Comparison of ENCODE assay signal across 8 cellular contexts in the genomic region with DNA sequence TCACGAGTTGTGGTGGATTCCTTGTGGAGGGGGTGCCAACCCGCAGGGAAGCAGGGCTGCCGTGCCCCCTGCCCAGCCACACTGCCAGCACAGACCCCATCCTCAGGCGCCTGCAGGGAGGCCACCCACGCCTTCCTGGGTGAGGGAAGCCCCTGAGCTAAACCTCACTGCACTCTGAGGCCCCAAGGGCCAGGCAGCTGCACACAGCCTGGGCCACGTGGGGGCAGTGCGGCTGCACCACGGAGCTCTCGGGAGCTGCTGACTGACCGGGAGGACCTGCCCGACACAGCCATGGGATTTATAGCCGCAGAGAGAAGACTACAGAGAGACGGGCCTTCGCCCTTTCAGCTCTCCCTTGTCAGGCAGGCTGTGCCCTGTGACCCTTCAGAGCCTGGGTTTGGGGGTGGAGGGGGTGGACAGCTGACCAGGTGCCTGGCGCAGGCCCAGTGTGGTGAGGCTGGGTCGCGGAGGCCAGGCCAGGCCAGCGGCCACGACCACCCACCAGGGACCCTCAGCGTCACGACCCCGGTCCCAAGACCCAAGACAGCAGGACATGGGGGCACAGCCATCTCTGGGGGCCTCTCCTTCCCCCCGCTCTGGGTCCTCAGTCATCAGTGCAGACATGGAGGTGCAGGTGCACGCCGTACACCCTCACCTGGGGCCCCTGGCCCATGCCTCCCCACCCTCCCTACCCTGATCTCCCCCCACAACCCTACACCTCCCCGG. TPM values are rescaled to one million over a fixed set of nuclear protein-coding genes. Genes with fewer than 3 reads are reported as not detected.
DNase-seq lines count a peak whose midpoint lies in the region; ATAC-seq and TF ChIP-seq lines count a peak whose summit lies in the region.

No MANE protein-coding gene starts in this region.

- no peaks in the 10 kb centered on the region for H3K9me3 Mint-ChIP-seq in MCF 10A (ENCODE audit: unreplicated experiment)

- peaks cover 0 to 20% (median 0%) of the 10 kb centered on the region in 4 donors for H3K4me1 ChIP-seq in right lobe of liver
- H3K4me1 ChIP-seq in testis = no peaks in the 10 kb centered on the region

- H3K4me3 ChIP-seq in right lobe of liver (no peak overlapping the region), testis (no peak overlapping the region)

- H3K27ac ChIP-seq in RWPE1 (peak overlapping the region; percentile 46), right lobe of liver (no peak overlapping the region), testis (no peak overlapping the region)

- H3K4me3 Mint-ChIP-seq in MCF 10A (ENCODE audit: unreplicated experiment) = no peak overlapping the region

- peaks cover 25% of the 10 kb centered on the region for H3K36me3 Mint-ChIP-seq in MCF 10A (ENCODE audit: insufficient read depth, unreplicated experiment)

- H3K36me3 ChIP-seq in right lobe of liver = peaks cover 0 to 15% (median 8%) of the 10 kb centered on the region in 4 donors
- no peaks in the 10 kb centered on the region for H3K36me3 ChIP-seq in testis (ENCODE audit: low read depth, missing control alignments)

- POLR2A ChIA-PET in RWPE1 (lab: Yijun Ruan, JAX; ENCODE audit: low non-redundant PET) (no interaction called here), MCF 10A (lab: Yijun Ruan, JAX) (interaction anchor here (0.6 to 1.4 kb wide), 4 partner anchors 90 to 129 kb away, joined by 3 to 4 read pairs (median 4); no protein-coding TSS in a partner anchor)

- BruUV-seq in MCF 10A (replicated peaks; lab: Mats Ljungman, UMichigan) = no TSS peak

- H3K4me1 Mint-ChIP-seq in MCF 10A (ENCODE audit: insufficient read depth, unreplicated experiment) = no peaks in the 10 kb centered on the region

- intact Hi-C loops in MCF 10A (cut with micrococcal nuclease) = loop anchor here (1.0 kb wide), 2 partner anchors 114 to 119 kb away; no protein-coding TSS in a partner anchor
- intact Hi-C loops in right lobe of liver (cut with DNase I) = no loop called here
- intact Hi-C loops in testis (cut with DNase I; ENCODE audit: low total_unique reads) = no loop called here

- H3K9me3 ChIP-seq in right lobe of liver = no peaks in the 10 kb centered on the region
- H3K9me3 ChIP-seq in testis = no peaks in the 10 kb centered on the region

- no peak overlapping the region for H3K27ac Mint-ChIP-seq in MCF 10A (ENCODE audit: low read depth, unreplicated experiment)

- TF ChIP-seq CTCF in RWPE1 (conservative IDR thresholded peaks at IDR 0.05; ENCODE audit: low read depth) (peak; percentile 46), MCF 10A (IDR thresholded peaks at IDR 0.05; ENCODE audit: unreplicated experiment) (peak; percentile 66), right lobe of liver (IDR thresholded peaks at IDR 0.05) (peak in 3 of 4 donors; percentile 24 to 52 (median 34)), testis (IDR thresholded peaks at IDR 0.05) (peak in 2 of 3 experiments; percentile 24 to 37)

- TF ChIP-seq POLR2A in right lobe of liver (IDR thresholded peaks at IDR 0.05) (no peak), testis (IDR thresholded peaks at IDR 0.05) (no peak)

- CTCF ChIA-PET in RWPE1 (lab: Yijun Ruan, JAX) = interaction anchor here (0.5 to 1.6 kb wide), 10 partner anchors 9 to 156 kb away, joined by 3 to 4 read pairs (median 3); no protein-coding TSS in a partner anchor
- CTCF ChIA-PET in MCF 10A (lab: Yijun Ruan, JAX) = interaction anchor here (0.5 to 8.3 kb wide), 17 partner anchors 9 to 147 kb away, joined by 3 to 94 read pairs (median 3); no protein-coding TSS in a partner anchor

- DNase-seq in NCI-H345 (lab: John Stamatoyannopoulos, UW) (peak; percentile 60), NCI-H345 treated with DMSO at 0.1 percent for 48 hours (lab: John Stamatoyannopoulos, UW; ENCODE audit: unreplicated experiment) (no peak), RWPE1 (ENCODE audit: low spot score) (peak; percentile 40), MCF 10A (ENCODE audit: unreplicated experiment) (peak; percentile 75), right lobe of liver (peak in 1 of 3 donors; percentile 52), testis (peak; percentile 57)

- WGBS in right lobe of liver (ENCODE audit: insufficient coverage, low coverage, low lambda C conversion rate, missing lambda C conversion rate) = 72% methylated on average over 2 of the region's 26 CpGs
- WGBS in testis, 2 donors = 72 to 82% methylated on average over 8 to 26 of the region's 26 CpGs

- no peaks in the 10 kb centered on the region for H3K27me3 Mint-ChIP-seq in MCF 10A (ENCODE audit: insufficient read depth, unreplicated experiment)

- ATAC-seq in GM21515 (IDR thresholded peaks at IDR 0.05; ENCODE audit: unreplicated experiment) = peak; percentile 67
- ATAC-seq in HG03575 (IDR thresholded peaks at IDR 0.05; ENCODE audit: extremely low read depth, insufficient number of reproducible peaks, low FRiP score, unreplicated experiment) = peak; percentile 43
- ATAC-seq in right lobe of liver = peak; percentile 33 to 59 (median 50)

- peaks cover 4 to 15% of the 10 kb centered on the region in 2 donors for H3K27me3 ChIP-seq in right lobe of liver
- no peaks in the 10 kb centered on the region for H3K27me3 ChIP-seq in testis

RNA-seq across cellular contexts. Expression of a gene that starts 4.3 kb away (rescaled TPM):
- 3.2 and 3.3 TPM in 2 replicates for total RNA-seq in MCF 10A (2022)
- under 1 TPM; 0.06 to 0.81 (median 0.43) TPM for total RNA-seq in right lobe of liver
- total RNA-seq in testis = 10 to 100 TPM; 36.9 to 43.4 TPM
- 68.5 TPM for polyA plus RNA-seq in testis (ENCODE audit: insufficient read depth, low read depth, low replicate concordance)

RNA-seq across cellular contexts. Expression of a gene that starts 45.8 kb away (rescaled TPM):
- 107 and 133 TPM in 2 replicates for total RNA-seq in MCF 10A (2022)
- total RNA-seq in right lobe of liver = 10 to 100 TPM; 33.4 to 52.2 (median 41.3) TPM
- total RNA-seq in testis = 100 to 1,000 TPM; 100 to 123 TPM
- 102 TPM for polyA plus RNA-seq in testis (ENCODE audit: insufficient read depth, low read depth, low replicate concordance)
